In the genomic region with DNA sequence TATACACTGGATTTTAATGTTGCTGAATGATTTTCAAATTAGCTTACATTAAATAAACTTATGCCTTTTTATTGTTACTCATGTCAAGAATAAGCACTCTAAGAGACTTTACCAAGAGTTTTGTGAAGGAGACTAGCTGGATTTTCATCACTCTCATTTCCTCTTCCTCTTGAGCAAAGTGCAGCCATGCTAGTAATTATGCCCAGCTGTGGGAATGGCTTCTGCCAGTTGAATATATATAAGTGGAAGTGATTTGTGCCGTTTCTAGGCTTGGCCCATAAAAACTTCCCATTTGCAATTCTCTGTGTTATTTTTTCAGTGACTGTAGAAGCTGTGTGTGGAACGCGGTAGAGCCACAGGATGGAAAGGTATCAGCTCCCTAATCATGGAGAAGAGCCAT, we compare ENCODE assay signal across 34 cellular contexts.
DNase-seq lines count a peak whose midpoint lies in the region; ATAC-seq and TF ChIP-seq lines count a peak whose summit lies in the region.
"Had no signal": no experiment of that assay in that cellular context is flagged by ENCODE, and none has a peak within 500 bp of the region (broad histone marks: within the 10 kb centered on the region; RNA-seq: fewer than 3 reads in every experiment).

No MANE protein-coding gene starts in this region.

- no peaks in the 10 kb centered on the region for H3K27me3 ChIP-seq in A673 (replicated peaks; ENCODE audit: insufficient read depth, low read depth, low read length, poor library complexity)
- no peaks in the 10 kb centered on the region for H3K27me3 ChIP-seq in mesendoderm (ENCODE audit: insufficient read depth, low read length, poor library complexity)
- H3K27me3 ChIP-seq in testis: no peaks in the 10 kb centered on the region
- H3K27me3 ChIP-seq: brain microvascular endothelial cell, MG63, neutrophil, sigmoid colon, tibial nerve had no signal

- no peak overlapping the region for H3K23ac ChIP-seq in mesendoderm (ENCODE audit: low read length)

- POLR2A ChIA-PET in A673 (lab: Charles Lee; ENCODE audit: low non-redundant PET): no interaction called here

- no peak overlapping the region for H2BK120ac ChIP-seq in mesendoderm (ENCODE audit: low read depth, low read length)

- H3K9me3 ChIP-seq in A673 (ENCODE audit: low read depth, low read length, poor library complexity, severe bottlenecking): no peaks in the 10 kb centered on the region
- no peaks in the 10 kb centered on the region for H3K9me3 ChIP-seq in SK-N-MC (ENCODE audit: low read depth, low read length)
- H3K9me3 ChIP-seq in testis: no peaks in the 10 kb centered on the region
- H3K9me3 ChIP-seq: MG63, neutrophil, prostate gland, sigmoid colon, tibial nerve had no signal

- H3K18ac ChIP-seq in mesendoderm (ENCODE audit: low read length): no peak overlapping the region

- no peak overlapping the region for H2AK5ac ChIP-seq in mesendoderm (ENCODE audit: low read length)

- H3K27ac ChIP-seq in A673 (ENCODE audit: low read depth, low read length, poor library complexity, severe bottlenecking): no peak overlapping the region
- no peak overlapping the region for H3K27ac ChIP-seq in SK-N-MC
- H3K27ac ChIP-seq in mesendoderm (ENCODE audit: low read depth, low read length): no peak overlapping the region
- H3K27ac ChIP-seq in testis: no peak overlapping the region
- H3K27ac ChIP-seq: brain microvascular endothelial cell, KMS-11, neutrophil, prostate gland, sigmoid colon, tibial nerve had no signal

- no peaks in the 10 kb centered on the region for H3K36me3 ChIP-seq in A673 (ENCODE audit: insufficient read depth, low read length, poor library complexity, severe bottlenecking)
- H3K36me3 ChIP-seq in SK-N-MC (ENCODE audit: insufficient read depth, low read length): no peaks in the 10 kb centered on the region
- H3K36me3 ChIP-seq in mesendoderm (ENCODE audit: control insufficient read depth, insufficient read depth, low read length): no peaks in the 10 kb centered on the region
- H3K36me3 ChIP-seq in testis (ENCODE audit: low read depth, missing control alignments): no peaks in the 10 kb centered on the region
- H3K36me3 ChIP-seq: brain microvascular endothelial cell, MG63, neutrophil, prostate gland, sigmoid colon, tibial nerve had no signal

- CTCF ChIA-PET in A673 (lab: Charles Lee): no interaction called here

- no TSS peak for BruUV-seq in A673 (replicated peaks; lab: Mats Ljungman, UMichigan)

- no CpG with 5 or more reads among the region's 3 CpGs for WGBS in mesendoderm (ENCODE audit: extremely low coverage, insufficient coverage, low lambda C conversion rate)
- WGBS in testis, 2 donors: 90 to 95% methylated on average over 3 of the region's 3 CpGs

- H3K4me3 ChIP-seq in A673 (ENCODE audit: low read depth, low read length, poor library complexity, severe bottlenecking) (no peak overlapping the region), SK-N-MC (no peak overlapping the region), mesendoderm (ENCODE audit: low read length) (no peak overlapping the region), testis (no peak overlapping the region)
- H3K4me3 ChIP-seq: MG63, prostate gland, sigmoid colon, tibial nerve had no signal

- H3K9ac ChIP-seq in SK-N-MC (ENCODE audit: insufficient read length): no peak overlapping the region
- no peak overlapping the region for H3K9ac ChIP-seq in mesendoderm (ENCODE audit: low read length)
- H3K9ac ChIP-seq: KMS-11 had no signal

- no peak for TF ChIP-seq CTCF in A673 (conservative IDR thresholded peaks at IDR 0.05; ENCODE audit: low read depth, low read length)
- no peak for TF ChIP-seq CTCF in testis (IDR thresholded peaks at IDR 0.05)

- no peak overlapping the region for H3K4me2 ChIP-seq in mesendoderm (ENCODE audit: low read length)
- H3K4me2 ChIP-seq: KMS-11 had no signal

- H4K5ac ChIP-seq in mesendoderm (ENCODE audit: low read length): no peak overlapping the region

- TF ChIP-seq POLR2A in testis (IDR thresholded peaks at IDR 0.05): no peak

- peaks cover 23% of the 10 kb centered on the region for H3K4me1 ChIP-seq in A673 (ENCODE audit: insufficient read depth, low read length, poor library complexity, severe bottlenecking)
- H3K4me1 ChIP-seq in mesendoderm (ENCODE audit: control insufficient read depth, low read depth, low read length): no peaks in the 10 kb centered on the region
- peaks cover 8% of the 10 kb centered on the region for H3K4me1 ChIP-seq in testis

- peak; percentile 73 for DNase-seq in A673 (ENCODE audit: low spot score)
- peak; percentile 86 for DNase-seq in MV-4-11 (lab: John Stamatoyannopoulos, UW)
- DNase-seq in SK-N-MC (ENCODE audit: low read depth, low spot score): peak; percentile 85
- no peak for DNase-seq in mesendoderm
- DNase-seq in NCI-H774 (lab: John Stamatoyannopoulos, UW): no peak
- no peak for DNase-seq in testis
- DNase-seq: ACHN; activated CD4-positive, alpha-beta memory T cell treated with anti-CD3 and anti-CD28 coated beads, Interleukin-2, amount 10 ng/mL, durations not matched to agents 7 days and 5 days; activated CD4-positive, alpha-beta T cell treated with anti-CD3 and anti-CD28 coated beads for 1 hour; activated CD8-positive, alpha-beta memory T cell treated with anti-CD3 and anti-CD28 coated beads, Interleukin-2, amount 50 U/mL, for 48 hours; activated naive CD4-positive, alpha-beta T cell treated with anti-CD3 and anti-CD28 coated beads, Interleukin-2, amount 10 ng/mL, durations not matched to agents 7 days and 5 days; amniotic stem cell; brain microvascular endothelial cell; cerebellar nuclear complex; DMS79; GDM1; HCEC 1CT; hypothalamus; immature natural killer cell; MG63; NCI-H1417 treated with DMSO at 0.1 percent for 48 hours; NCI-H2081; PC-3; sigmoid colon; stimulated activated CD4-positive, alpha-beta T cell treated with anti-CD3 and anti-CD28 coated beads, Interleukin-4, amount 100 ng/mL, for 24 hours; T-helper 2 cell had no signal

- no peak for ATAC-seq in GM19455 (IDR thresholded peaks at IDR 0.05; ENCODE audit: unreplicated experiment)
- ATAC-seq in HG02884 (IDR thresholded peaks at IDR 0.05; ENCODE audit: unreplicated experiment): no peak
- ATAC-seq: left lobe of liver, PC-3, Right ventricle myocardium inferior had no signal

- H2BK5ac ChIP-seq in mesendoderm (ENCODE audit: low read length): no peak overlapping the region

- no peak overlapping the region for H3K56ac ChIP-seq in mesendoderm (ENCODE audit: low read length)

- H4K8ac ChIP-seq in mesendoderm (ENCODE audit: low read depth, low read length): no peak overlapping the region

- intact Hi-C loops in A673 (cut with micrococcal nuclease; ENCODE audit: unreplicated experiment): no loop called here
- intact Hi-C loops in testis (cut with DNase I; ENCODE audit: low total_unique reads): no loop called here

- no peak overlapping the region for H3K4ac ChIP-seq in mesendoderm (ENCODE audit: low read depth, low read length)

- peak overlapping the region; percentile 74 for H2BK15ac ChIP-seq in mesendoderm (replicated peaks; ENCODE audit: low read depth)

- H3K79me2 ChIP-seq in mesendoderm (ENCODE audit: control insufficient read depth, insufficient read depth, low read length): no peaks in the 10 kb centered on the region

- H3K79me1 ChIP-seq in mesendoderm (ENCODE audit: low read length): no peaks in the 10 kb centered on the region

Comparison
In these comparisons a context has a peak if more than half of its experiments do, and no peak if none do; other contexts are left out.
1. DNase-seq: peak in A673 (single experiment), MV-4-11 (single experiment) and SK-N-MC (single experiment); none in mesendoderm (single experiment), NCI-H774 (single experiment) and testis (single experiment).